Comparison of ENCODE assay signal across 14 cellular contexts in the genomic region with DNA sequence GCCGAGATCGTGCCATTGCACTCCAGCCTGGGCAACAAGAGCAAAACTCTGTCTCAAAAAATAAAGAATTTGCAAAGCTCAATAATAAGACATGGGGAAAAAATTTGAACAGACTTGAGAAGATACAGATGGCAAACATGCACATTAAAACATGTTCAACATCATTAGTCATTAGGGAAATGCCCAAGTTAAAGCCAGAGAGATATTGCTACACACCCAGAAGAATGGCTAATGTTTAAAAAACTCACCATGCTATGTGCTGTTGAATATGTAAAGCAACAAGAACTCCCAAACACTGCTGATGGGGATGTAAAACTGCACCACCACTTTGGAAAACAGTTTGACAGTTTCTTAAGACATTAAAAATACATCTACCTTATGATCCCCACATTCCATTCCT. TPM values are rescaled to one million over a fixed set of nuclear protein-coding genes. Genes with fewer than 3 reads are reported as not detected.
DNase-seq lines count a peak whose midpoint lies in the region; ATAC-seq and TF ChIP-seq lines count a peak whose summit lies in the region.
"Had no signal": no experiment of that assay in that cellular context is flagged by ENCODE, and none has a peak within 500 bp of the region (broad histone marks: within the 10 kb centered on the region; RNA-seq: fewer than 3 reads in every experiment).

No MANE protein-coding gene starts in this region.

- intact Hi-C loops in CD4-positive, alpha-beta T cell (cut with DNase I, micrococcal nuclease) = no loop called here

- no peak overlapping the region for H2BK5ac ChIP-seq in trophoblast cell (ENCODE audit: low read depth, low read length, poor library complexity)

- H3K9ac ChIP-seq in trophoblast cell (ENCODE audit: low read length) = no peak overlapping the region

- no peak overlapping the region for H3K4me3 Mint-ChIP-seq in CD4-positive, alpha-beta T cell
- H3K4me3 Mint-ChIP-seq: activated B cell treated with CpG ODN at 0.5 μM for 24 hours; CD4-positive, alpha-beta memory T cell had no signal

- no peak overlapping the region for H3K4me3 ChIP-seq in trophoblast cell (ENCODE audit: low read depth, low read length)

- no peaks in the 10 kb centered on the region for H3K79me2 ChIP-seq in trophoblast cell (ENCODE audit: control insufficient read depth, insufficient read depth, low read length, poor library complexity)

- H3K36me3 Mint-ChIP-seq in CD4-positive, alpha-beta T cell (ENCODE audit: low read depth) = peaks cover 11% of the 10 kb centered on the region

- ATAC-seq in CD4-positive, alpha-beta T cell (ENCODE audit: poor library complexity) = no peak
- ATAC-seq in GM18873 (IDR thresholded peaks at IDR 0.05; ENCODE audit: low FRiP score, unreplicated experiment) = no peak

- H3K36me3 ChIP-seq in trophoblast cell (ENCODE audit: control insufficient read depth in 1 of 2, insufficient read depth in 2 of 2, low read length in 2 of 2) = peaks cover 2 to 5% of the 10 kb centered on the region in 2 experiments

- H3K79me1 ChIP-seq in trophoblast cell (ENCODE audit: low read length) = no peaks in the 10 kb centered on the region

- H2BK12ac ChIP-seq in trophoblast cell (ENCODE audit: low read length) = no peak overlapping the region

- H3K27ac Mint-ChIP-seq in CD4-positive, alpha-beta T cell = peak overlapping the region; percentile 40
- H3K27ac Mint-ChIP-seq: activated B cell treated with CpG ODN at 0.5 μM for 24 hours had no signal

- no peaks in the 10 kb centered on the region for H3K4me1 Mint-ChIP-seq in CD4-positive, alpha-beta T cell (ENCODE audit: low read depth)
- H3K4me1 Mint-ChIP-seq: activated B cell treated with CpG ODN at 0.5 μM for 24 hours; CD4-positive, alpha-beta memory T cell had no signal

- no peak overlapping the region for H3K18ac ChIP-seq in trophoblast cell (ENCODE audit: low read length)

- H4K8ac ChIP-seq in trophoblast cell (ENCODE audit: low read depth, low read length) = no peak overlapping the region

- no peak overlapping the region for H4K12ac ChIP-seq in trophoblast cell (ENCODE audit: low read depth, low read length)

- no peaks in the 10 kb centered on the region for H3K27me3 Mint-ChIP-seq in CD4-positive, alpha-beta T cell
- H3K27me3 Mint-ChIP-seq: activated B cell treated with CpG ODN at 0.5 μM for 24 hours; CD4-positive, alpha-beta memory T cell had no signal

- in situ Hi-C loops in KBM-7 (cut with MboI; ENCODE audit: low pct_unique_long_range_greater_than_20kb, low sequenced_read_pairs) = no loop called here

- H2AK5ac ChIP-seq in trophoblast cell (ENCODE audit: low read length) = no peak overlapping the region

- no peak overlapping the region for H4K91ac ChIP-seq in trophoblast cell (ENCODE audit: low read depth, low read length)

- no peak overlapping the region for H2BK120ac ChIP-seq in trophoblast cell (ENCODE audit: insufficient read depth, low read length, poor library complexity)

- no peaks in the 10 kb centered on the region for H3K27me3 ChIP-seq in CD4-positive, alpha-beta T cell (ENCODE audit: control insufficient read depth, insufficient read depth, low read length)
- no peaks in the 10 kb centered on the region for H3K27me3 ChIP-seq in trophoblast cell (ENCODE audit: insufficient read depth, low read length)

- H3K23ac ChIP-seq in trophoblast cell (ENCODE audit: low read length) = no peak overlapping the region

- H3K4ac ChIP-seq in trophoblast cell (ENCODE audit: low read depth, low read length) = no peak overlapping the region

- DNase-seq in CD4-positive, alpha-beta T cell = no peak
- DNase-seq in RKO (ENCODE audit: low spot score) = peak; percentile 8
- peak; percentile 80 for DNase-seq in fibroblast of gingiva (ENCODE audit: low read depth)
- peak; percentile 10 to 62 for DNase-seq in trophoblast cell
- no peak for DNase-seq in KBM-7
- no peak for DNase-seq in dermis blood vessel endothelial cell
- no peak for DNase-seq in DMS53 treated with DMSO at 0.1 percent for 48 hours (lab: John Stamatoyannopoulos, UW; ENCODE audit: unreplicated experiment)
- DNase-seq: activated B cell treated with CpG ODN at 0.5 μM for 24 hours; activated naive CD4-positive, alpha-beta T cell treated with Interleukin-2 at 50 U/mL for 16 hours; CD4-positive, alpha-beta memory T cell; NCI-H446; retina; stimulated activated CD4-positive, alpha-beta T cell treated with anti-CD3 and anti-CD28 coated beads, Interleukin-2, amount 100 ng/mL, for 48 hours had no signal

- CTCF ChIA-PET in CD4-positive, alpha-beta T cell (lab: Charles Lee) = no interaction called here

- no peak overlapping the region for H3K4me2 ChIP-seq in trophoblast cell (ENCODE audit: low read length)

- no peak overlapping the region for H3K27ac ChIP-seq in CD4-positive, alpha-beta T cell (ENCODE audit: low read depth, low read length)
- no peak overlapping the region for H3K27ac ChIP-seq in trophoblast cell (ENCODE audit: low read depth, low read length)

- H3K4me1 ChIP-seq in trophoblast cell (ENCODE audit: control insufficient read depth in 1 of 2, insufficient read depth in 2 of 2, low read length in 2 of 2) = no peaks in the 10 kb centered on the region

- H3K9me3 Mint-ChIP-seq in CD4-positive, alpha-beta T cell = no peaks in the 10 kb centered on the region
- H3K9me3 Mint-ChIP-seq: activated B cell treated with CpG ODN at 0.5 μM for 24 hours had no signal

- no CpG with 5 or more reads among the region's 2 CpGs for WGBS in trophoblast cell (ENCODE audit: extremely low coverage, insufficient coverage, insufficient read length)

- H3K9me3 ChIP-seq in CD4-positive, alpha-beta T cell (ENCODE audit: control insufficient read depth, low read length) = no peaks in the 10 kb centered on the region
- no peaks in the 10 kb centered on the region for H3K9me3 ChIP-seq in trophoblast cell (ENCODE audit: insufficient read depth, low read depth, low read length)

- no peak for TF ChIP-seq CTCF in CD4-positive, alpha-beta T cell (IDR thresholded peaks at IDR 0.05)

- POLR2A ChIA-PET in CD4-positive, alpha-beta T cell (lab: Charles Lee) = no interaction called here

- no peak overlapping the region for H2AFZ ChIP-seq in trophoblast cell (ENCODE audit: insufficient read depth, low read length, poor library complexity)

- H3K14ac ChIP-seq in trophoblast cell (ENCODE audit: low read length) = no peak overlapping the region

RNA-seq across cellular contexts. Expression of a gene that starts 12.6 kb away (rescaled TPM):
- total RNA-seq in CD4-positive, alpha-beta T cell = not detected
- 7.1 and 7.5 TPM in 2 replicates for polyA plus RNA-seq in trophoblast cell (2013)
- total RNA-seq in dermis blood vessel endothelial cell = 3.4 and 6.3 TPM in 2 replicates

RNA-seq across cellular contexts. Expression of a gene that starts 22.7 kb away (rescaled TPM):
- total RNA-seq in CD4-positive, alpha-beta T cell = 10 to 100 TPM; 19.7 to 20.1 TPM
- polyA plus RNA-seq in trophoblast cell (2013) = 14.0 and 15.1 TPM in 2 replicates
- 2.2 and 2.6 TPM in 2 replicates for total RNA-seq in dermis blood vessel endothelial cell

RNA-seq across cellular contexts. Expression of a gene that starts 24.5 kb away (rescaled TPM):
- total RNA-seq in CD4-positive, alpha-beta T cell = 10 to 100 TPM; 31.0 to 31.5 TPM
- polyA plus RNA-seq in trophoblast cell (2013) = 81.7 and 84.3 TPM in 2 replicates
- 196 and 284 TPM in 2 replicates for total RNA-seq in dermis blood vessel endothelial cell

RNA-seq across cellular contexts. Expression of a gene that starts 25.3 kb away (rescaled TPM):
- total RNA-seq in CD4-positive, alpha-beta T cell = 10 to 100 TPM; 60.9 to 68.3 TPM
- polyA plus RNA-seq in trophoblast cell (2013) = 42.2 and 45.8 TPM in 2 replicates
- 284 and 311 TPM in 2 replicates for total RNA-seq in dermis blood vessel endothelial cell

Comparison
In these comparisons a context has a peak if more than half of its experiments do, and no peak if none do; other contexts are left out.
1. DNase-seq: peak in RKO (single experiment), fibroblast of gingiva (single experiment) and trophoblast cell (2 of 2); none in CD4-positive, alpha-beta T cell (0 of 10), KBM-7 (single experiment), dermis blood vessel endothelial cell (single experiment) and DMS53 treated with DMSO at 0.1 percent for 48 hours (single experiment).